ENCODE assay signal across 1 cellular context in the genomic region with DNA sequence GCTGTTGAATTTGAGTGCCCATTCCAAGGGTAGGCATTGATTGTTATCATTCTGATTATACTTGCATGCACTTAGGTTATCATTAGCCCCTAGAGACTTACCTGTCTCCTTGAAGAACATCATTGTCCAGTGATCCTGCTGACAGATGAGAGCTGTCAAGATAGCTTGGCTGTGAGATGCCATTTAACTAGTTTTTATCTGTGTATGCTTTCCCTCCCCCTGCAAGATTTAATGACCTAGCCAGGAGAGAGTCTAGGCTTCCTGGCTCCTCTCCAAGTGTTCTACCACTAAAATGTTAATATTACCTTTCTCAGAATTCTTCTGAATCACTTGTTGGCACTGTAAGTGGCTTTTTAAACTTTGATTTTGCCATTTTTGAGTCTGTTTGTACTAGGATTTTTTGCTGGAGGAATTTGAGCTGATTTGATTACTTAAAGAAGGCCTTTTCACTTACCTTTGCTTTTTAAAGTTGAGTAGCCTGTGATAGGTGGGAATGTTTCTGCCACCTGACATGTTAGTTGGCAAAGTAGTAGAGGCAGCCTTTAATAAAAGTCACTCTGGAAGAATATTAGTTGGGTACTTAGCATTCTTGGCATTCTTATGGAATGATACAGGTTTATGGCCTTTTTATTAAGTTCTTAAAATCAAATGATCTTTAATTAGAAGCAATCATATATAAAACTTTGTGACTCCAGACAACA.
TF ChIP-seq lines count a peak whose summit lies in the region.

No MANE protein-coding gene starts in this region.

TF ChIP-seq in IMR-90, 13 proteins besides CTCF, POLR2A, EP300 and RAD21:
- TF ChIP-seq RFX5 (IDR thresholded peaks at IDR 0.05; ENCODE audit: low read depth, low read length) (no peak), CEBPB (IDR thresholded peaks at IDR 0.05; ENCODE audit: low read depth, low read length) (no peak), BHLHE40 (IDR thresholded peaks at IDR 0.05; ENCODE audit: low read depth, low read length) (no peak), FOS (IDR thresholded peaks at IDR 0.05; ENCODE audit: low read depth, low read length) (no peak)
